ENCODE assay signal across 8 cellular contexts in genomic region chr11:85647604-85648299, GRCh38. TPM values are rescaled to one million over a fixed set of nuclear protein-coding genes. Genes with fewer than 3 reads are reported as not detected.
DNase-seq lines count a peak whose midpoint lies in the region; ATAC-seq and TF ChIP-seq lines count a peak whose summit lies in the region.

Gene TMEM126A, plus strand, starts transcription at chr11:85647967. Its CDS starts 2,289 bp downstream, at chr11:85650256.

- peak within 1 kb of the TSS; percentile 96 to 99 for H3K4me3 Mint-ChIP-seq in CD14-positive monocyte
- peak within 1 kb of the TSS; percentile 95 for H3K4me3 Mint-ChIP-seq in dendritic cell treated with granulocyte-macrophage colony-stimulating factor and Interleukin-4, amounts not matched to agents 40 ng/mL and 50 ng/mL, for 4 days

- TF ChIP-seq CTCF in CD14-positive monocyte (IDR thresholded peaks at IDR 0.05): no peak

- H3K27me3 Mint-ChIP-seq in CD14-positive monocyte (ENCODE audit: low read depth in 3 of 3): peaks cover 16 to 23% (median 23%) of the 10 kb centered on the region in 3 donors
- peaks cover 23% of the 10 kb centered on the region for H3K27me3 Mint-ChIP-seq in dendritic cell treated with granulocyte-macrophage colony-stimulating factor and Interleukin-4, amounts not matched to agents 40 ng/mL and 50 ng/mL, for 4 days

- ATAC-seq in GM19438 (IDR thresholded peaks at IDR 0.05; ENCODE audit: low read depth, unreplicated experiment): peak; percentile 99
- ATAC-seq in HG03571 (IDR thresholded peaks at IDR 0.05; ENCODE audit: unreplicated experiment): peak; percentile 100
- peak; percentile 99 for ATAC-seq in left lobe of liver

- intact Hi-C loops in CD14-positive monocyte (cut with micrococcal nuclease): no loop called here
- intact Hi-C loops in dendritic cell treated with granulocyte-macrophage colony-stimulating factor and Interleukin-4, amounts not matched to agents 40 ng/mL and 50 ng/mL, for 4 days (cut with micrococcal nuclease): loop anchor here (1.0 to 2.0 kb wide), 3 partner anchors 17 to 655 kb away; partner anchors contain the start of genes HIKESHI and TMEM126B

- H3K9me3 Mint-ChIP-seq in CD14-positive monocyte: no peaks in the 10 kb centered on the region
- H3K9me3 Mint-ChIP-seq in dendritic cell treated with granulocyte-macrophage colony-stimulating factor and Interleukin-4, amounts not matched to agents 40 ng/mL and 50 ng/mL, for 4 days: no peaks in the 10 kb centered on the region

- peak within 1 kb of the TSS; percentile 87 to 99 (median 96) for H3K27ac Mint-ChIP-seq in CD14-positive monocyte
- peak within 1 kb of the TSS; percentile 88 for H3K27ac Mint-ChIP-seq in dendritic cell treated with granulocyte-macrophage colony-stimulating factor and Interleukin-4, amounts not matched to agents 40 ng/mL and 50 ng/mL, for 4 days

- H3K4me1 Mint-ChIP-seq in CD14-positive monocyte: peaks cover 9% of the 10 kb centered on the region
- H3K4me1 Mint-ChIP-seq in dendritic cell treated with granulocyte-macrophage colony-stimulating factor and Interleukin-4, amounts not matched to agents 40 ng/mL and 50 ng/mL, for 4 days (ENCODE audit: low read depth): peaks cover 6% of the 10 kb centered on the region

- H3K36me3 Mint-ChIP-seq in CD14-positive monocyte: peaks cover 9 to 17% of the 10 kb centered on the region in 2 donors
- H3K36me3 Mint-ChIP-seq in dendritic cell treated with granulocyte-macrophage colony-stimulating factor and Interleukin-4, amounts not matched to agents 40 ng/mL and 50 ng/mL, for 4 days (ENCODE audit: low read depth): peaks cover 24% of the 10 kb centered on the region

- peak; percentile 78 for DNase-seq in CD14-positive monocyte (ENCODE audit: low spot score)
- DNase-seq in NCI-H774 (lab: John Stamatoyannopoulos, UW): peak; percentile 92
- peak; percentile 94 for DNase-seq in activated CD4-positive, alpha-beta T cell treated with anti-CD3 and anti-CD28 coated beads, Interleukin-2, amount 50 U/mL, for 48 hours
- DNase-seq in left lobe of liver (ENCODE audit: low spot score): peak; percentile 94
- peak; percentile 94 to 95 for DNase-seq in stimulated activated CD4-positive, alpha-beta T cell treated with anti-CD3 and anti-CD28 coated beads, Interleukin-2, amount 100 ng/mL, for 24 hours

RNA-seq across cellular contexts. Expression of gene TMEM126A, which starts in this region (rescaled TPM):
- 10 to 100 TPM; 71.1 to 71.3 TPM for polyA plus RNA-seq in CD14-positive monocyte
- total RNA-seq in left lobe of liver: 14.3 TPM

Comparison
In these comparisons a context has a peak if more than half of its experiments do, and no peak if none do; other contexts are left out.
1. Peak in every context shown above with its lines: DNase-seq and ATAC-seq.